Comparison of ENCODE assay signal across 1 cellular context in the genomic region with DNA sequence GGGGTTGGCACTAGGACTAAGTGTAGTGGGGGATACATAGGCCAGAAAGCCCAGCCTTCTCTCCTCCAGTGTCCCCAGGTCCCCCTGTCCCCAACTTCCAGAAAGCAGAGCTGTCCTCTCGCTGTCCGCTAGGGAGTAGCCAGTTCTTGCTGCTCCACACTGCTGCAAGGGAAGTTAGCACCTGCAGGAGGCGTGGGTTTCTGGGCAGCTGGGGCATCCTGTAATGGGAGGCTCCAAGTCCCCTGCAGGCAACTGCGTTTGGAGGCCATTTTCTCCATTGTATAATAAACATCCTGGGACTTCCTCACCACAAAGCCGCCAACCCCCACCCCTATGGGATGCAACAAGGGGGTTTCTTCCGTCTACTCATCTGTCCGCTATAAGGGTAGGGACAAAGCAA.
TF ChIP-seq lines count a peak whose summit lies in the region.

No MANE protein-coding gene starts in this region.

TF ChIP-seq in GM23338, 12 proteins besides CTCF, POLR2A, EP300 and RAD21 (continued from another document):
- TF ChIP-seq, protein P1, sequence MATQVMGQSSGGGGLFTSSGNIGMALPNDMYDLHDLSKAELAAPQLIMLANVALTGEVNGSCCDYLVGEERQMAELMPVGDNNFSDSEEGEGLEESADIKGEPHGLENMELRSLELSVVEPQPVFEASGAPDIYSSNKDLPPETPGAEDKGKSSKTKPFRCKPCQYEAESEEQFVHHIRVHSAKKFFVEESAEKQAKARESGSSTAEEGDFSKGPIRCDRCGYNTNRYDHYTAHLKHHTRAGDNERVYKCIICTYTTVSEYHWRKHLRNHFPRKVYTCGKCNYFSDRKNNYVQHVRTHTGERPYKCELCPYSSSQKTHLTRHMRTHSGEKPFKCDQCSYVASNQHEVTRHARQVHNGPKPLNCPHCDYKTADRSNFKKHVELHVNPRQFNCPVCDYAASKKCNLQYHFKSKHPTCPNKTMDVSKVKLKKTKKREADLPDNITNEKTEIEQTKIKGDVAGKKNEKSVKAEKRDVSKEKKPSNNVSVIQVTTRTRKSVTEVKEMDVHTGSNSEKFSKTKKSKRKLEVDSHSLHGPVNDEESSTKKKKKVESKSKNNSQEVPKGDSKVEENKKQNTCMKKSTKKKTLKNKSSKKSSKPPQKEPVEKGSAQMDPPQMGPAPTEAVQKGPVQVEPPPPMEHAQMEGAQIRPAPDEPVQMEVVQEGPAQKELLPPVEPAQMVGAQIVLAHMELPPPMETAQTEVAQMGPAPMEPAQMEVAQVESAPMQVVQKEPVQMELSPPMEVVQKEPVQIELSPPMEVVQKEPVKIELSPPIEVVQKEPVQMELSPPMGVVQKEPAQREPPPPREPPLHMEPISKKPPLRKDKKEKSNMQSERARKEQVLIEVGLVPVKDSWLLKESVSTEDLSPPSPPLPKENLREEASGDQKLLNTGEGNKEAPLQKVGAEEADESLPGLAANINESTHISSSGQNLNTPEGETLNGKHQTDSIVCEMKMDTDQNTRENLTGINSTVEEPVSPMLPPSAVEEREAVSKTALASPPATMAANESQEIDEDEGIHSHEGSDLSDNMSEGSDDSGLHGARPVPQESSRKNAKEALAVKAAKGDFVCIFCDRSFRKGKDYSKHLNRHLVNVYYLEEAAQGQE (IDR thresholded peaks at IDR 0.05; ENCODE audit: unreplicated experiment) = no peak
- TF ChIP-seq EZH2 (IDR thresholded peaks at IDR 0.05; ENCODE audit: low read depth, unreplicated experiment) (no peak), POLR2AphosphoS5 (IDR thresholded peaks at IDR 0.05; ENCODE audit: low read depth) (no peak), JUNB (IDR thresholded peaks at IDR 0.05; ENCODE audit: unreplicated experiment) (no peak), STAT1 (IDR thresholded peaks at IDR 0.05; ENCODE audit: unreplicated experiment) (no peak)
